In the genomic region with DNA sequence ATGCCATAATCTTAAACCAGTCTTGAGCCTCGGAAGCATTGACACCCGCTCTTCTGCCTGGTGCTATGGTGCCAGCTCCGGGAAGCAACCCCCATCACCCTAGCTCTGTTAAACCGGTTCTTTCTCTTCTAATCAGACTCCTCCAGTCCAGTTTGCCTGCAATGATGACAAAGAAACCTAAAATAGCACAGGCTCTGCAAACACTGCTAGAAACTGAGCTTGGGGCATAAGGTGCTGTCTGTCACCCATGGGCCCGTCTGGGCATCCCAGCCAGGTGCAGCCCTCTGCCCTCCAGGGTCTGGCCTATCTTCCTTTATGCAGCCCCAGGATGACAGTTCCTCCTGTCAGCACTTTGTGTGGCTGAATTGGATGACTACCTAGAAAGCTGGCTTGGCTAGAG, we compare ENCODE assay signal across 13 cellular contexts. TPM values are rescaled to one million over a fixed set of nuclear protein-coding genes. Genes with fewer than 3 reads are reported as not detected.
DNase-seq lines count a peak whose midpoint lies in the region; ATAC-seq, FAIRE-seq and TF ChIP-seq lines count a peak whose summit lies in the region.
"Had no signal": no experiment of that assay in that cellular context is flagged by ENCODE, and none has a peak within 500 bp of the region (broad histone marks: within the 10 kb centered on the region; RNA-seq: fewer than 3 reads in every experiment).

No MANE protein-coding gene starts in this region.

- H3K9ac ChIP-seq in K562 (ENCODE audit: insufficient read depth in 1 of 2, low read depth in 2 of 2, low read length in 2 of 2), result peak overlapping the region in 1 of 2 experiments; percentile 77; a peak in 2 of 4 replicates

- no peaks in the 10 kb centered on the region for H3K36me3 ChIP-seq in K562 (ENCODE audit: control insufficient read depth, insufficient read depth, low read length)
- H3K36me3 ChIP-seq in lower lobe of right lung, result no peaks in the 10 kb centered on the region
- no peaks in the 10 kb centered on the region for H3K36me3 ChIP-seq in thyroid gland

- H3K9me3 Mint-ChIP-seq in endothelial cell (ENCODE audit: unreplicated experiment), result no peaks in the 10 kb centered on the region
- H3K9me3 Mint-ChIP-seq: stimulated activated effector memory CD8-positive, alpha-beta T cell treated with anti-CD3 and anti-CD28 coated beads, Interleukin-12 subunit alpha, Interleukin-12 subunit beta, amount 100 ng/mL, for 72 hours had no signal

- no peak overlapping the region for H3K27ac Mint-ChIP-seq in endothelial cell (ENCODE audit: unreplicated experiment)
- H3K27ac Mint-ChIP-seq: activated naive CD8-positive, alpha-beta T cell; stimulated activated effector memory CD8-positive, alpha-beta T cell treated with anti-CD3 and anti-CD28 coated beads, Interleukin-12 subunit alpha, Interleukin-12 subunit beta, amount 100 ng/mL, for 72 hours had no signal

- BruUV-seq in K562 (replicated peaks; lab: Mats Ljungman, UMichigan), result no TSS peak

- H2AFZ ChIP-seq in K562 (ENCODE audit: low read depth, low read length), result no peak overlapping the region; the same call in 1 of the 2 replicates

- no peak for TF ChIP-seq POLR2A in K562 (conservative IDR thresholded peaks at IDR 0.05)
- peak in 1 of 2 donors; percentile 15 for TF ChIP-seq POLR2A in thyroid gland (IDR thresholded peaks at IDR 0.05)

- TF ChIP-seq CTCF in K562 (IDR thresholded peaks at IDR 0.05 in 2 of 3, conservative IDR thresholded peaks at IDR 0.05 in 1 of 3; ENCODE audit: insufficient read depth in 2 of 3, low read depth in 1 of 3, low read length in 3 of 3), result no peak
- no peak for TF ChIP-seq CTCF in lower lobe of right lung (IDR thresholded peaks at IDR 0.05)
- no peak for TF ChIP-seq CTCF in thyroid gland (IDR thresholded peaks at IDR 0.05)
- TF ChIP-seq CTCF in endothelial cell (IDR thresholded peaks at IDR 0.05; ENCODE audit: unreplicated experiment), result no peak

- POLR2A ChIA-PET in K562 (lab: Yijun Ruan, JAX), result interaction anchor here (0.6 to 3.2 kb wide), 11 partner anchors 9 to 351 kb away, joined by 3 to 12 read pairs (median 3); no protein-coding TSS in a partner anchor

- ATAC-seq in K562 (no peak), lower lobe of right lung (peak; percentile 57 to 61)

- DNase-seq in LHCN-M2 (ENCODE audit: low read depth) (peak; percentile 90), K562 (ENCODE audit: extremely low read depth in 1 of 4, low spot score in 3 of 4) (no peak), lower lobe of right lung (no peak), thyroid gland (peak; percentile 64 to 71), KG1 (lab: John Stamatoyannopoulos, UW) (no peak), endothelial cell (ENCODE audit: low spot score) (no peak), ecto neural progenitor cell (ENCODE audit: low spot score) (no peak)
- no peak for DNase-seq in activated CD4-positive, alpha-beta T cell treated with anti-CD3 and anti-CD28 coated beads, Interleukin-2, amount 50 U/mL, for 48 hours
- DNase-seq: activated CD4-positive, alpha-beta T cell treated with anti-CD3 and anti-CD28 coated beads for 1 hour; posterior cingulate gyrus had no signal

- H3K9me1 ChIP-seq in K562 (ENCODE audit: control insufficient read depth, insufficient read depth, low read length), result no peaks in the 10 kb centered on the region

- H3K4me3 ChIP-seq in K562, result no peak overlapping the region
- no peak overlapping the region for H3K4me3 ChIP-seq in lower lobe of right lung
- no peak overlapping the region for H3K4me3 ChIP-seq in thyroid gland (replicated peaks in 1 of 3)

- in situ Hi-C loops in K562 (cut with MboI), result loop anchor here (5.0 to 10.0 kb wide), 3 partner anchors 46 to 346 kb away; no protein-coding TSS in a partner anchor

- TF ChIP-seq RAD21 in K562 (CRISPR knock-in tag; conservative IDR thresholded peaks at IDR 0.05 in 1 of 2, IDR thresholded peaks at IDR 0.05 in 1 of 2), result no peak

- H3K79me2 ChIP-seq in K562 (ENCODE audit: control insufficient read depth, insufficient read depth, low read length), result no peaks in the 10 kb centered on the region

- no peak overlapping the region for H3K27ac ChIP-seq in K562 (ENCODE audit: extremely low read depth, low read depth, low read length)
- H3K27ac ChIP-seq in lower lobe of right lung, result peak overlapping the region; percentile 53
- peak overlapping the region; percentile 84 to 88 (median 85) for H3K27ac ChIP-seq in thyroid gland

- H3K27me3 Mint-ChIP-seq in endothelial cell (ENCODE audit: unreplicated experiment), result peaks cover 2% of the 10 kb centered on the region
- H3K27me3 Mint-ChIP-seq: activated naive CD8-positive, alpha-beta T cell had no signal

- peaks cover 19 to 26% of the 10 kb centered on the region in 2 experiments for H3K4me1 ChIP-seq in K562 (replicated peaks in 1 of 2; ENCODE audit: control insufficient read depth in 2 of 2, insufficient read depth in 2 of 2, low read length in 2 of 2)
- H3K4me1 ChIP-seq in lower lobe of right lung, result peaks cover 31% of the 10 kb centered on the region
- H3K4me1 ChIP-seq in thyroid gland, result peaks cover 32 to 36% of the 10 kb centered on the region in 2 donors

- intact Hi-C loops in K562 (cut with micrococcal nuclease), result loop anchor here (5.0 kb wide), 1 partner anchor 349 kb away; no protein-coding TSS in a partner anchor
- intact Hi-C loops in lower lobe of right lung (cut with DNase I), result loop anchor here (10.0 kb wide), 2 partner anchors 46 to 196 kb away; no protein-coding TSS in a partner anchor
- intact Hi-C loops in thyroid gland (cut with DNase I), result loop anchor here (10.0 kb wide), 1 partner anchor 186 kb away; no protein-coding TSS in a partner anchor

- H3K4me1 Mint-ChIP-seq in endothelial cell (ENCODE audit: unreplicated experiment), result peaks cover 15% of the 10 kb centered on the region

- H3K36me3 Mint-ChIP-seq in endothelial cell (ENCODE audit: low read depth, unreplicated experiment), result no peaks in the 10 kb centered on the region
- H3K36me3 Mint-ChIP-seq: activated naive CD8-positive, alpha-beta T cell; stimulated activated effector memory CD8-positive, alpha-beta T cell treated with anti-CD3 and anti-CD28 coated beads, Interleukin-12 subunit alpha, Interleukin-12 subunit beta, amount 100 ng/mL, for 72 hours had no signal

- TF ChIP-seq EP300 in K562 (IDR thresholded peaks at IDR 0.05; ENCODE audit: low read length), result no peak

- no peaks in the 10 kb centered on the region for H4K20me1 ChIP-seq in K562 (replicated peaks; ENCODE audit: control insufficient read depth, insufficient read depth, low read length)

- no peak overlapping the region for H3K4me2 ChIP-seq in K562 (ENCODE audit: insufficient read depth, low read length)

- no peak for FAIRE-seq in K562 (lab: Jason Lieb, UNC)
- FAIRE-seq: frontal cortex had no signal

- WGBS in K562 (ENCODE audit: insufficient coverage, low coverage, missing lambda C conversion rate), result 67% methylated on average over 5 of the region's 5 CpGs
- 33 to 44% methylated on average over 5 of the region's 5 CpGs for WGBS in thyroid gland, 2 donors

- H3K4me3 Mint-ChIP-seq in endothelial cell (ENCODE audit: unreplicated experiment), result no peak overlapping the region
- H3K4me3 Mint-ChIP-seq: activated naive CD8-positive, alpha-beta T cell; stimulated activated effector memory CD8-positive, alpha-beta T cell treated with anti-CD3 and anti-CD28 coated beads, Interleukin-12 subunit alpha, Interleukin-12 subunit beta, amount 100 ng/mL, for 72 hours had no signal

- H3K9me3 ChIP-seq in K562 (replicated peaks; ENCODE audit: control insufficient read depth, insufficient read depth, low read depth, low read length), result no peaks in the 10 kb centered on the region
- no peaks in the 10 kb centered on the region for H3K9me3 ChIP-seq in lower lobe of right lung
- no peaks in the 10 kb centered on the region for H3K9me3 ChIP-seq in thyroid gland

- CTCF ChIA-PET in K562 (lab: Yijun Ruan, JAX; ENCODE audit: low intra/inter-chr PET ratio), result interaction anchor here (3.4 to 4.9 kb wide), 2 partner anchors 52 to 193 kb away, joined by 15 to 39 read pairs; no protein-coding TSS in a partner anchor

- H3K27me3 ChIP-seq in K562 (ENCODE audit: control insufficient read depth in 2 of 2, insufficient read depth in 2 of 2, low read length in 2 of 2) (no peaks in the 10 kb centered on the region), lower lobe of right lung (ENCODE audit: low read depth) (no peaks in the 10 kb centered on the region), thyroid gland (no peaks in the 10 kb centered on the region)

RNA-seq across cellular contexts. Expression of a gene that starts 14.2 kb away (rescaled TPM):
- total RNA-seq in LHCN-M2 (2014; rRNA removed), result 16.4 and 20.8 TPM in 2 replicates
- polyA plus RNA-seq in LHCN-M2 (2012), result 15.0 TPM
- 79.9 and 93.7 TPM in 2 replicates for total RNA-seq in K562 (2011; cell fraction: chromatin; rRNA removed; ENCODE audit: low replicate concordance)
- 44.9 and 53.3 TPM in 2 replicates for total RNA-seq in K562 (2011; cell fraction: nucleolus; rRNA removed)
- total RNA-seq in K562 (2011; cell fraction: nucleoplasm; rRNA removed), result 65.0 and 92.5 TPM in 2 replicates
- 23.4 and 26.7 TPM in 2 replicates for total RNA-seq in K562 (2014; rRNA removed)
- 22.3 and 25.1 TPM in 2 replicates for total RNA-seq in K562 (2014; rRNA removed; fragmentation: Illumina TruSeq; extraction: Trizol)
- total RNA-seq in K562 (2015; rRNA removed; fragmentation: Illumina TruSeq; extraction: Trizol), result 32.2 and 33.2 TPM in 2 replicates
- 29.5 and 32.6 TPM in 2 replicates for total RNA-seq in K562 (2021)
- polyA plus RNA-seq in K562 (2011; rRNA removed), result 37.5 and 41.6 TPM in 2 replicates
- 33.0 and 39.7 TPM in 2 replicates for polyA plus RNA-seq in K562 (2011; cell fraction: cytosol; rRNA removed)
- 69.4 and 73.5 TPM in 2 replicates for polyA plus RNA-seq in K562 (2011; cell fraction: nucleus; rRNA removed)
- polyA plus RNA-seq in K562 (2012), result 27.5 and 30.5 TPM in 2 replicates
- polyA plus RNA-seq in K562 (2014; fragmentation: Illumina TruSeq; extraction: Trizol), result 35.5 and 37.9 TPM in 2 replicates
- 10 to 100 TPM in 1 of 2 experiments, 1 to 10 TPM in 1; 9.0 to 10.4 TPM for polyA plus RNA-seq in K562 (2014; fragmentation: Nextera tagmentation; extraction: Ambion mirVana)
- 36.2 and 37.2 TPM in 2 replicates for polyA plus RNA-seq in K562 (2014; rRNA removed)
- 31.1 and 31.9 TPM in 2 replicates for polyA minus RNA-seq in K562 (2011; rRNA and poly(A)+ RNA removed)
- 18.9 and 20.7 TPM in 2 replicates for polyA minus RNA-seq in K562 (2011; cell fraction: cytosol; rRNA and poly(A)+ RNA removed)
- polyA minus RNA-seq in K562 (2011; cell fraction: nucleus; rRNA and poly(A)+ RNA removed), result 25.0 and 38.0 TPM in 2 replicates
- 38.4 TPM for total RNA-seq in lower lobe of right lung
- 10 to 100 TPM; 21.2 to 27.4 (median 22.3) TPM for total RNA-seq in thyroid gland
- total RNA-seq in endothelial cell (ENCODE audit: unreplicated experiment), result 27.7 TPM

RNA-seq across cellular contexts. Expression of a gene that starts 22.4 kb away (rescaled TPM):
- 614 and 683 TPM in 2 replicates for total RNA-seq in LHCN-M2 (2014; rRNA removed)
- polyA plus RNA-seq in LHCN-M2 (2012), result 228 TPM
- 2.8 and 5.6 TPM in 2 replicates for total RNA-seq in K562 (2011; cell fraction: chromatin; rRNA removed; ENCODE audit: low replicate concordance)
- 4.2 and 6.7 TPM in 2 replicates for total RNA-seq in K562 (2011; cell fraction: nucleolus; rRNA removed)
- total RNA-seq in K562 (2011; cell fraction: nucleoplasm; rRNA removed), result 4.4 and 4.9 TPM in 2 replicates
- 2.1 and 2.9 TPM in 2 replicates for total RNA-seq in K562 (2014; rRNA removed)
- 3.2 and 3.3 TPM in 2 replicates for total RNA-seq in K562 (2014; rRNA removed; fragmentation: Illumina TruSeq; extraction: Trizol)
- total RNA-seq in K562 (2015; rRNA removed; fragmentation: Illumina TruSeq; extraction: Trizol), result 16.9 and 17.5 TPM in 2 replicates
- 4.1 and 4.4 TPM in 2 replicates for total RNA-seq in K562 (2021)
- polyA plus RNA-seq in K562 (2011; rRNA removed), result 3.4 and 5.8 TPM in 2 replicates
- 3.7 and 8.0 TPM in 2 replicates for polyA plus RNA-seq in K562 (2011; cell fraction: cytosol; rRNA removed)
- polyA plus RNA-seq in K562 (2011; cell fraction: nucleus; rRNA removed), result 11.6 and 17.7 TPM in 2 replicates
- 11.2 and 47.9 TPM in 2 replicates for polyA plus RNA-seq in K562 (2012)
- 4.6 and 4.9 TPM in 2 replicates for polyA plus RNA-seq in K562 (2014; fragmentation: Illumina TruSeq; extraction: Trizol)
- polyA plus RNA-seq in K562 (2014; fragmentation: Nextera tagmentation; extraction: Ambion mirVana), result 1 to 10 TPM; 2.3 to 2.5 TPM
- polyA plus RNA-seq in K562 (2014; rRNA removed), result 2.6 and 4.2 TPM in 2 replicates
- 2.6 and 3.6 TPM in 2 replicates for polyA minus RNA-seq in K562 (2011; rRNA and poly(A)+ RNA removed)
- 1.6 and 4.6 TPM in 2 replicates for polyA minus RNA-seq in K562 (2011; cell fraction: cytosol; rRNA and poly(A)+ RNA removed)
- 1.6 and 3.4 TPM in 2 replicates for polyA minus RNA-seq in K562 (2011; cell fraction: nucleus; rRNA and poly(A)+ RNA removed)
- 29.0 TPM for total RNA-seq in lower lobe of right lung
- 10 to 100 TPM in 1 of 4 donors, 1 to 10 TPM in 3; 3.8 to 13.3 (median 7.3) TPM for total RNA-seq in thyroid gland
- total RNA-seq in endothelial cell (ENCODE audit: unreplicated experiment), result 19.5 TPM

Comparison
In these comparisons a context has a peak if more than half of its experiments do, and no peak if none do; other contexts are left out.
1. DNase-seq: peak in LHCN-M2 (single experiment) and thyroid gland (2 of 2); none in K562 (0 of 4), lower lobe of right lung (single experiment), KG1 (single experiment), activated CD4-positive, alpha-beta T cell treated with anti-CD3 and anti-CD28 coated beads, Interleukin-2, amount 50 U/mL, for 48 hours (0 of 2), endothelial cell (single experiment) and ecto neural progenitor cell (single experiment).
2. RNA of a gene that starts 22.4 kb away (total RNA-seq): 614 to 683 TPM in LHCN-M2; 29.0 TPM in lower lobe of right lung (single experiment), 19.5 TPM in endothelial cell (single experiment), 3.8 to 13.3 TPM in thyroid gland and 2.1 to 17.5 TPM in K562; every median in the first group is over 10 times any median in the second.